ENCODE assay signal across 1 cellular context in the genomic region with DNA sequence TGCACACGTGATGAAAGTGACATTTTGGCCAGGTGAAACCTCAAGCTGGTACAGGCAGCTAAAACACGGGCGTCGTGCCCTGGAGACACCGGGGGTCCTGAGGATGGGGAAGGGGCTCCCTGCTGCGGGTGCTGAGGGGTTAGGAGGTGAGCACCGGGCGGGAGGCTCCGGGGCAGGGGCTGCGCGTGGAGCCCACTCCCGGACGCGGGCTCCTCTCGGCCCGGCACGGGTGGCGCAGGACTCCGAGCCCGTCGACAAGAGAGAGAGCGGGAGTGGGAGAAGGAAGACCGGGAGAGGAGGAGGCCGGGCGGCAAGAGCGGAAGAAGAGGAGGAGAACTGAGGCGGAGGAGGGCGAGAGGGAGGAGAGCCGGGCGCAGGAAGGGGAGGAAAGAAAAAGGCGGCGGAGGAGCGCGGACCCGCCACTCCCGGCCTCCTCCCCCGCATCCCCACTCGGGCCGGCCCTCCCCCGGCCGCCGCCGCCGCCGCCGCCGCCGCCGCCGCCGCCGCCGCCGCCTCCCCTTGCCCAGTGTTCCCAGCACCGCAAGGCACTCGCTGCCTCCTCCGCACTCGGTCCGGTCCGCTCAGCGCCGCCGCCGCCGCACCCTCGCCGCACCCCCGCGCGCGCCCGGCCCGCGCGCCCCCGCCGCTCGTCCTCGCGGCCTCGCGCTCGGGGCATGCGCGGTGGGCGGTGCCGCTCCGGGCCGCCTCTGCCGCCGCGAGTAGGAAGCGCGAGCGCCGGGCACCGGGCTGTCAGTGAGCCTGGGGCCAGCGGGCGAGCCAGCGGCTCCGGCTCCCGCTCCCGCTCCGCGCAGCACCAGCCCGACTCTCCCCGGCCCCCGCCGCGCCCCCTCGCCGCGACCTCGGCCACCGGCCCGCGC.
A peak's percentile ranks its signal among the peaks of the same experiment; 100 is the strongest.
TF ChIP-seq lines count a peak whose summit lies in the region.

A gene (plus strand): TSS at position 750 of the 878 bp plus-strand sequence.

TF ChIP-seq in HepG2, 621 proteins besides CTCF, POLR2A, EP300 and RAD21 (continued from another document and continues in another):
- TF ChIP-seq CAMTA2 (CRISPR knock-in tag; IDR thresholded peaks at IDR 0.05; ENCODE audit: borderline replicate concordance): no peak
- TF ChIP-seq ZNF432 (CRISPR knock-in tag; IDR thresholded peaks at IDR 0.05; ENCODE audit: borderline replicate concordance): no peak
- TF ChIP-seq ZNF451 (CRISPR knock-in tag; IDR thresholded peaks at IDR 0.05): no peak
- peak; percentile 49 for TF ChIP-seq IKZF4 (CRISPR knock-in tag; IDR thresholded peaks at IDR 0.05; ENCODE audit: borderline replicate concordance, low read depth, not compliant biosample characterization)
- TF ChIP-seq ZBTB8A (CRISPR knock-in tag; IDR thresholded peaks at IDR 0.05; ENCODE audit: borderline replicate concordance, low read depth): no peak
- TF ChIP-seq NR2F1 (CRISPR knock-in tag; IDR thresholded peaks at IDR 0.05): no peak
- no peak for TF ChIP-seq ATM (IDR thresholded peaks at IDR 0.05; ENCODE audit: borderline replicate concordance)
- TF ChIP-seq AGO2 (optimal IDR thresholded peaks at IDR 0.05; ENCODE audit: low read depth, low read length): peak; percentile 76
- 0 out of 2 replicates have a peak, but pooled peaks have one; percentile 26 for TF ChIP-seq HDAC2 (CRISPR knock-in tag; IDR thresholded peaks at IDR 0.05)
- TF ChIP-seq NFRKB (IDR thresholded peaks at IDR 0.05): no peak
- TF ChIP-seq ZFP41 (CRISPR knock-in tag; IDR thresholded peaks at IDR 0.05; ENCODE audit: borderline replicate concordance): peak; percentile 86; the same call in 1 of the 2 replicates
- 0 out of 2 replicates have a peak, but pooled peaks have one; percentile 18 for TF ChIP-seq GATA4 (IDR thresholded peaks at IDR 0.05; ENCODE audit: borderline replicate concordance, low read depth)
- TF ChIP-seq CREM (IDR thresholded peaks at IDR 0.05): no peak
- TF ChIP-seq CREM (CRISPR knock-in tag; IDR thresholded peaks at IDR 0.05): no peak
- peak; percentile 78; the same call in 1 of the 2 replicates for TF ChIP-seq ZNF839 (CRISPR knock-in tag; IDR thresholded peaks at IDR 0.05; ENCODE audit: borderline replicate concordance)
- TF ChIP-seq SNAPC2 (CRISPR knock-in tag; IDR thresholded peaks at IDR 0.05): no peak
- TF ChIP-seq TBP (CRISPR knock-in tag; IDR thresholded peaks at IDR 0.05): no peak
- TF ChIP-seq, protein P1, sequence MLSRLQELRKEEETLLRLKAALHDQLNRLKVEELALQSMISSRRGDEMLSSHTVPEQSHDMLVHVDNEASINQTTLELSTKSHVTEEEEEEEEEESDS (CRISPR knock-in tag; IDR thresholded peaks at IDR 0.05; ENCODE audit: borderline replicate concordance): no peak; the same call in 1 of the 2 replicates
- no peak for TF ChIP-seq ZNF776 (CRISPR knock-in tag; IDR thresholded peaks at IDR 0.05)
- TF ChIP-seq AKAP8 (CRISPR knock-in tag; IDR thresholded peaks at IDR 0.05): no peak
- TF ChIP-seq RFXAP (CRISPR knock-in tag; IDR thresholded peaks at IDR 0.05; ENCODE audit: borderline replicate concordance): no peak
- TF ChIP-seq SIX1 (CRISPR knock-in tag; IDR thresholded peaks at IDR 0.05; ENCODE audit: borderline replicate concordance): no peak
- TF ChIP-seq, protein P2, sequence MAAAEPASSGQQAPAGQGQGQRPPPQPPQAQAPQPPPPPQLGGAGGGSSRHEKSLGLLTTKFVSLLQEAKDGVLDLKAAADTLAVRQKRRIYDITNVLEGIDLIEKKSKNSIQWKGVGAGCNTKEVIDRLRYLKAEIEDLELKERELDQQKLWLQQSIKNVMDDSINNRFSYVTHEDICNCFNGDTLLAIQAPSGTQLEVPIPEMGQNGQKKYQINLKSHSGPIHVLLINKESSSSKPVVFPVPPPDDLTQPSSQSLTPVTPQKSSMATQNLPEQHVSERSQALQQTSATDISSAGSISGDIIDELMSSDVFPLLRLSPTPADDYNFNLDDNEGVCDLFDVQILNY (CRISPR knock-in tag; conservative IDR thresholded peaks at IDR 0.05): no peak
- TF ChIP-seq, protein P3, sequence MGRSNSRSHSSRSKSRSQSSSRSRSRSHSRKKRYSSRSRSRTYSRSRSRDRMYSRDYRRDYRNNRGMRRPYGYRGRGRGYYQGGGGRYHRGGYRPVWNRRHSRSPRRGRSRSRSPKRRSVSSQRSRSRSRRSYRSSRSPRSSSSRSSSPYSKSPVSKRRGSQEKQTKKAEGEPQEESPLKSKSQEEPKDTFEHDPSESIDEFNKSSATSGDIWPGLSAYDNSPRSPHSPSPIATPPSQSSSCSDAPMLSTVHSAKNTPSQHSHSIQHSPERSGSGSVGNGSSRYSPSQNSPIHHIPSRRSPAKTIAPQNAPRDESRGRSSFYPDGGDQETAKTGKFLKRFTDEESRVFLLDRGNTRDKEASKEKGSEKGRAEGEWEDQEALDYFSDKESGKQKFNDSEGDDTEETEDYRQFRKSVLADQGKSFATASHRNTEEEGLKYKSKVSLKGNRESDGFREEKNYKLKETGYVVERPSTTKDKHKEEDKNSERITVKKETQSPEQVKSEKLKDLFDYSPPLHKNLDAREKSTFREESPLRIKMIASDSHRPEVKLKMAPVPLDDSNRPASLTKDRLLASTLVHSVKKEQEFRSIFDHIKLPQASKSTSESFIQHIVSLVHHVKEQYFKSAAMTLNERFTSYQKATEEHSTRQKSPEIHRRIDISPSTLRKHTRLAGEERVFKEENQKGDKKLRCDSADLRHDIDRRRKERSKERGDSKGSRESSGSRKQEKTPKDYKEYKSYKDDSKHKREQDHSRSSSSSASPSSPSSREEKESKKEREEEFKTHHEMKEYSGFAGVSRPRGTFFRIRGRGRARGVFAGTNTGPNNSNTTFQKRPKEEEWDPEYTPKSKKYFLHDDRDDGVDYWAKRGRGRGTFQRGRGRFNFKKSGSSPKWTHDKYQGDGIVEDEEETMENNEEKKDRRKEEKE (IDR thresholded peaks at IDR 0.05): no peak
- TF ChIP-seq MEIS1 (CRISPR knock-in tag; IDR thresholded peaks at IDR 0.05; ENCODE audit: borderline replicate concordance): no peak
- TF ChIP-seq, protein P4, sequence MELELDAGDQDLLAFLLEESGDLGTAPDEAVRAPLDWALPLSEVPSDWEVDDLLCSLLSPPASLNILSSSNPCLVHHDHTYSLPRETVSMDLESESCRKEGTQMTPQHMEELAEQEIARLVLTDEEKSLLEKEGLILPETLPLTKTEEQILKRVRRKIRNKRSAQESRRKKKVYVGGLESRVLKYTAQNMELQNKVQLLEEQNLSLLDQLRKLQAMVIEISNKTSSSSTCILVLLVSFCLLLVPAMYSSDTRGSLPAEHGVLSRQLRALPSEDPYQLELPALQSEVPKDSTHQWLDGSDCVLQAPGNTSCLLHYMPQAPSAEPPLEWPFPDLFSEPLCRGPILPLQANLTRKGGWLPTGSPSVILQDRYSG (CRISPR knock-in tag; IDR thresholded peaks at IDR 0.05): peak; percentile 6; the same call in 1 of the 2 replicates
- TF ChIP-seq NFKB2 (CRISPR knock-in tag; IDR thresholded peaks at IDR 0.05; ENCODE audit: borderline replicate concordance): peak; percentile 34; the same call in 1 of the 2 replicates
- TF ChIP-seq FOXP1 (IDR thresholded peaks at IDR 0.05): no peak
- no peak for TF ChIP-seq FOXP1 (CRISPR knock-in tag; IDR thresholded peaks at IDR 0.05)
- no peak for TF ChIP-seq PLRG1 (conservative IDR thresholded peaks at IDR 0.05)
- peak; percentile 17; the same call in 1 of the 2 replicates for TF ChIP-seq TGIF2 (CRISPR knock-in tag; IDR thresholded peaks at IDR 0.05)
- TF ChIP-seq ZSCAN25 (CRISPR knock-in tag; IDR thresholded peaks at IDR 0.05): peak; percentile 55; the same call in 1 of the 2 replicates
- TF ChIP-seq ZNF577 (CRISPR knock-in tag; IDR thresholded peaks at IDR 0.05; ENCODE audit: borderline replicate concordance, low read depth): no peak
- peak; percentile 54; the same call in 1 of the 2 replicates for TF ChIP-seq CHCHD3 (CRISPR knock-in tag; IDR thresholded peaks at IDR 0.05)
- TF ChIP-seq, protein P5, sequence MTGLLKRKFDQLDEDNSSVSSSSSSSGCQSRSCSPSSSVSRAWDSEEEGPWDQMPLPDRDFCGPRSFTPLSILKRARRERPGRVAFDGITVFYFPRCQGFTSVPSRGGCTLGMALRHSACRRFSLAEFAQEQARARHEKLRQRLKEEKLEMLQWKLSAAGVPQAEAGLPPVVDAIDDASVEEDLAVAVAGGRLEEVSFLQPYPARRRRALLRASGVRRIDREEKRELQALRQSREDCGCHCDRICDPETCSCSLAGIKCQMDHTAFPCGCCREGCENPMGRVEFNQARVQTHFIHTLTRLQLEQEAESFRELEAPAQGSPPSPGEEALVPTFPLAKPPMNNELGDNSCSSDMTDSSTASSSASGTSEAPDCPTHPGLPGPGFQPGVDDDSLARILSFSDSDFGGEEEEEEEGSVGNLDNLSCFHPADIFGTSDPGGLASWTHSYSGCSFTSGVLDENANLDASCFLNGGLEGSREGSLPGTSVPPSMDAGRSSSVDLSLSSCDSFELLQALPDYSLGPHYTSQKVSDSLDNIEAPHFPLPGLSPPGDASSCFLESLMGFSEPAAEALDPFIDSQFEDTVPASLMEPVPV (CRISPR knock-in tag; IDR thresholded peaks at IDR 0.05): no peak
- no peak for TF ChIP-seq ZNF343 (CRISPR knock-in tag; IDR thresholded peaks at IDR 0.05)
- TF ChIP-seq SPEN (CRISPR knock-in tag; IDR thresholded peaks at IDR 0.05; ENCODE audit: low read depth): peak; percentile 12; the same call in 1 of the 2 replicates
- TF ChIP-seq ZNF3 (CRISPR knock-in tag; IDR thresholded peaks at IDR 0.05): no peak
- TF ChIP-seq SP1 (IDR thresholded peaks at IDR 0.05): no peak
- no peak for TF ChIP-seq SP1 (CRISPR knock-in tag; IDR thresholded peaks at IDR 0.05)
- TF ChIP-seq ZNF737 (CRISPR knock-in tag; IDR thresholded peaks at IDR 0.05; ENCODE audit: borderline replicate concordance): no peak
- TF ChIP-seq NRL (CRISPR knock-in tag; IDR thresholded peaks at IDR 0.05; ENCODE audit: borderline replicate concordance): peak; percentile 52; the same call in 1 of the 2 replicates
- TF ChIP-seq, protein P6, sequence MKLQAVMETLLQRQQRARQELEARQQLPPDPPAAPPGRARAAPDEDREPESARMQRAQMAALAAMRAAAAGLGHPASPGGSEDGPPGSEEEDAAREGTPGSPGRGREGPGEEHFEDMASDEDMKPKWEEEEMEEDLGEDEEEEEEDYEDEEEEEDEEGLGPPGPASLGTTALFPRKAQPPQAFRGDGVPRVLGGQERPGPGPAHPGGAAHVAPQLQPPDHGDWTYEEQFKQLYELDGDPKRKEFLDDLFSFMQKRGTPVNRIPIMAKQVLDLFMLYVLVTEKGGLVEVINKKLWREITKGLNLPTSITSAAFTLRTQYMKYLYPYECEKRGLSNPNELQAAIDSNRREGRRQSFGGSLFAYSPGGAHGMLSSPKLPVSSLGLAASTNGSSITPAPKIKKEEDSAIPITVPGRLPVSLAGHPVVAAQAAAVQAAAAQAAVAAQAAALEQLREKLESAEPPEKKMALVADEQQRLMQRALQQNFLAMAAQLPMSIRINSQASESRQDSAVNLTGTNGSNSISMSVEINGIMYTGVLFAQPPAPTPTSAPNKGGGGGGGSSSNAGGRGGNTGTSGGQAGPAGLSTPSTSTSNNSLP (IDR thresholded peaks at IDR 0.05; ENCODE audit: low read depth, low read length): no peak
- no peak for TF ChIP-seq ZNF773 (CRISPR knock-in tag; IDR thresholded peaks at IDR 0.05; ENCODE audit: borderline replicate concordance)
- peak; percentile 55; the same call in 1 of the 2 replicates for TF ChIP-seq ZNF598 (CRISPR knock-in tag; IDR thresholded peaks at IDR 0.05; ENCODE audit: borderline replicate concordance)
- peak; percentile 78 for TF ChIP-seq POLR2AphosphoS5 (IDR thresholded peaks at IDR 0.05; ENCODE audit: low read depth, low read length)
- TF ChIP-seq FOXK1 (CRISPR knock-in tag; IDR thresholded peaks at IDR 0.05; ENCODE audit: borderline replicate concordance, low read depth): no peak
- no peak for TF ChIP-seq ZNF34 (CRISPR knock-in tag; IDR thresholded peaks at IDR 0.05; ENCODE audit: borderline replicate concordance)
- TF ChIP-seq TCF12 (IDR thresholded peaks at IDR 0.05): no peak
- no peak for TF ChIP-seq TCF12 (CRISPR knock-in tag; IDR thresholded peaks at IDR 0.05)
- TF ChIP-seq NFKBIZ (CRISPR knock-in tag; IDR thresholded peaks at IDR 0.05): 0 out of 2 replicates have a peak, but pooled peaks have one; percentile 7
- no peak for TF ChIP-seq NFE2 (CRISPR knock-in tag; IDR thresholded peaks at IDR 0.05)
- TF ChIP-seq, protein P7, sequence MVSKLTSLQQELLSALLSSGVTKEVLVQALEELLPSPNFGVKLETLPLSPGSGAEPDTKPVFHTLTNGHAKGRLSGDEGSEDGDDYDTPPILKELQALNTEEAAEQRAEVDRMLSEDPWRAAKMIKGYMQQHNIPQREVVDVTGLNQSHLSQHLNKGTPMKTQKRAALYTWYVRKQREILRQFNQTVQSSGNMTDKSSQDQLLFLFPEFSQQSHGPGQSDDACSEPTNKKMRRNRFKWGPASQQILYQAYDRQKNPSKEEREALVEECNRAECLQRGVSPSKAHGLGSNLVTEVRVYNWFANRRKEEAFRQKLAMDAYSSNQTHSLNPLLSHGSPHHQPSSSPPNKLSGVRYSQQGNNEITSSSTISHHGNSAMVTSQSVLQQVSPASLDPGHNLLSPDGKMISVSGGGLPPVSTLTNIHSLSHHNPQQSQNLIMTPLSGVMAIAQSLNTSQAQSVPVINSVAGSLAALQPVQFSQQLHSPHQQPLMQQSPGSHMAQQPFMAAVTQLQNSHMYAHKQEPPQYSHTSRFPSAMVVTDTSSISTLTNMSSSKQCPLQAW (CRISPR knock-in tag; IDR thresholded peaks at IDR 0.05): no peak; the same call in 1 of the 2 replicates
- TF ChIP-seq SMAD1 (CRISPR knock-in tag; IDR thresholded peaks at IDR 0.05; ENCODE audit: borderline replicate concordance, low read depth): 0 out of 2 replicates have a peak, but pooled peaks have one; percentile 34
- TF ChIP-seq CENPX (CRISPR knock-in tag; IDR thresholded peaks at IDR 0.05): no peak
- peak; percentile 58; the same call in 1 of the 2 replicates for TF ChIP-seq GABPB1 (CRISPR knock-in tag; IDR thresholded peaks at IDR 0.05)
- TF ChIP-seq ZNF256 (CRISPR knock-in tag; conservative IDR thresholded peaks at IDR 0.05): no peak
- no peak for TF ChIP-seq ZNF337 (CRISPR knock-in tag; IDR thresholded peaks at IDR 0.05; ENCODE audit: borderline replicate concordance, low read depth)
- TF ChIP-seq TBX2 (CRISPR knock-in tag; IDR thresholded peaks at IDR 0.05; ENCODE audit: borderline replicate concordance): peak; percentile 16; the same call in 1 of the 2 replicates
- no peak for TF ChIP-seq PCBP1 (IDR thresholded peaks at IDR 0.05; ENCODE audit: borderline replicate concordance, low read depth, low read length)
- TF ChIP-seq MAZ (IDR thresholded peaks at IDR 0.05; ENCODE audit: borderline replicate concordance, low read depth, low read length): no peak
- peak; percentile 19; the same call in 1 of the 2 replicates for TF ChIP-seq MAZ (CRISPR knock-in tag; IDR thresholded peaks at IDR 0.05; ENCODE audit: low read depth)
- TF ChIP-seq MED8 (CRISPR knock-in tag; IDR thresholded peaks at IDR 0.05; ENCODE audit: insufficient replicate concordance): no peak
